8 cellular contexts compared by ENCODE assay signal in the genomic region with DNA sequence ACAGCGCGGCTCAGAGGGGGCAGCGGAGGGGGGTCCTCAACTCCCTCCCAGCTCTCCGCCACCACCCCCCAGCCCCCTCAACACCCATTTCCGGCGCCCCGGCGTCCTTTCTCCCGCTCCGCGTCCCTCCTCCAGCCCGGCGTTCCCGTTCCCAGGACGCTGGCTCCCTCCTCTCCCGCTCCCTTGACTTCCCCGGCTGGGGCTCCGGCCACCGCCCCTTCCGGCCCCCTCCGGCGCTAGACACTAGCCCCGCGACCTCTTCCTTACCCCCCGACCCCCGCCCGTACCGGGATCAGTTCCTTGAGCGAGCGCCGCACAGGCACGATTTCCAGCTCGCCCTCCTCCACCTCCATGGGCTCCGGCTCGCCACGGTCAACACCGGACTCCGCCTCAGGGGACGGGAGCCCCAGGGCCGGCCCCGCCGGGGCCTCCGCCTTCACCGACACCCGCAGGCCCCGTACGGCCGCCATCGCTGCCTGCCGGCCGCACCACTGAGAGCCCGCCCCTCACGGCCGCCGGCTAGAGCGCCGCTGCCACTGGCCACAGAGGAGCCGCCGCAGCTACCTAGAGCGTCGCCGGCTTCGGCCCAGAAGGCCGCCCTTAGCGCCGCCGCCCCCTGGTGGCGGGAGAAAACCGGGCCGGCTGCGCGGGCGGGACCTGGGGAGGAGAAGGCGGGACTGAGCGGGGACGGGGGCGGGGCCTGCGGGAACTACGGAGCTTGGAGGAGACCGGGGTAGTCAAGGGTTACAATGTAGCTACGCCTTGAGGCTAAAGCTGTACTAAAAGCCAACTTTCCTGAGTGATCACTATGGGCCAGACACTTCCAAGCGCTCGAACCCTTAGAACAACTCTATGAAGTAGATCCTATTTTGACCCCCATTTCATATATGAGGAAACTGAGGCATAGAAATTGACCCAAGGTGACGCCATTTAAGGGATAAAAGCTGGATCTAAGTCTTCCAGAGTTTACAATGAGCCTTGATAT. TPM values are rescaled to one million over a fixed set of nuclear protein-coding genes. Genes with fewer than 3 reads are reported as not detected.
DNase-seq lines count a peak whose midpoint lies in the region; TF ChIP-seq lines count a peak whose summit lies in the region.

A gene with protein sequence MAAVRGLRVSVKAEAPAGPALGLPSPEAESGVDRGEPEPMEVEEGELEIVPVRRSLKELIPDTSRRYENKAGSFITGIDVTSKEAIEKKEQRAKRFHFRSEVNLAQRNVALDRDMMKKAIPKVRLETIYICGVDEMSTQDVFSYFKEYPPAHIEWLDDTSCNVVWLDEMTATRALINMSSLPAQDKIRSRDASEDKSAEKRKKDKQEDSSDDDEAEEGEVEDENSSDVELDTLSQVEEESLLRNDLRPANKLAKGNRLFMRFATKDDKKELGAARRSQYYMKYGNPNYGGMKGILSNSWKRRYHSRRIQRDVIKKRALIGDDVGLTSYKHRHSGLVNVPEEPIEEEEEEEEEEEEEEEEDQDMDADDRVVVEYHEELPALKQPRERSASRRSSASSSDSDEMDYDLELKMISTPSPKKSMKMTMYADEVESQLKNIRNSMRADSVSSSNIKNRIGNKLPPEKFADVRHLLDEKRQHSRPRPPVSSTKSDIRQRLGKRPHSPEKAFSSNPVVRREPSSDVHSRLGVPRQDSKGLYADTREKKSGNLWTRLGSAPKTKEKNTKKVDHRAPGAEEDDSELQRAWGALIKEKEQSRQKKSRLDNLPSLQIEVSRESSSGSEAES (minus strand): TSS at position 493 of the 985 bp plus-strand sequence. CDS start 23 bp downstream, at position 470.

- H3K27me3 Mint-ChIP-seq in activated naive CD4-positive, alpha-beta T cell treated with anti-CD3 and anti-CD28 coated beads, Interleukin-2, amount 10 ng/mL, durations not matched to agents 7 days and 5 days, result peaks cover 40% of the 10 kb centered on the region

- H3K79me2 ChIP-seq in SK-N-SH (ENCODE audit: insufficient read depth), result peaks cover 47% of the 10 kb centered on the region

- H3K27ac ChIP-seq in SK-N-SH (ENCODE audit: low read depth in 2 of 2, low read length in 1 of 2), result peak within 1 kb of the TSS; percentile 83 to 89
- H3K27ac ChIP-seq in suprapubic skin, result peak within 1 kb of the TSS; percentile 89

- H3K36me3 ChIP-seq in SK-N-SH (replicated peaks in 1 of 2; ENCODE audit: control insufficient read depth in 1 of 2, insufficient read depth in 2 of 2, low read length in 1 of 2) (peaks cover 18% of the 10 kb centered on the region in 2 experiments), suprapubic skin (peaks cover 20% of the 10 kb centered on the region)

- peak within 1 kb of the TSS; percentile 97 for H3K4me2 ChIP-seq in SK-N-SH

- peak within 1 kb of the TSS; percentile 86 for H3K4me3 ChIP-seq in HFF-Myc (replicated peaks; ENCODE audit: low read depth, low read length)
- peak within 1 kb of the TSS; percentile 85 to 96 for H3K4me3 ChIP-seq in SK-N-SH (ENCODE audit: low read depth in 2 of 2, low read length in 1 of 2)
- peak within 1 kb of the TSS; percentile 80 for H3K4me3 ChIP-seq in suprapubic skin

- H3K9me2 ChIP-seq in SK-N-SH, result no peaks in the 10 kb centered on the region

- peak within 1 kb of the TSS; percentile 89 for H2AFZ ChIP-seq in SK-N-SH (ENCODE audit: low read depth)

- H3K9me3 ChIP-seq in SK-N-SH (no peaks in the 10 kb centered on the region), suprapubic skin (no peaks in the 10 kb centered on the region)

- H3F3A ChIP-seq in SK-N-SH (replicated peaks; ENCODE audit: insufficient read depth), result no peaks in the 10 kb centered on the region

- WGBS in SK-N-SH (ENCODE audit: low lambda C conversion rate), result under 1% methylated on average over 50 of the region's 84 CpGs
- 3% methylated on average over 36 of the region's 84 CpGs for WGBS in suprapubic skin

- H3K9me3 Mint-ChIP-seq in activated naive CD4-positive, alpha-beta T cell treated with anti-CD3 and anti-CD28 coated beads, Interleukin-2, amount 10 ng/mL, durations not matched to agents 7 days and 5 days, result no peaks in the 10 kb centered on the region

- CTCF ChIA-PET in GM10248 (lab: Yijun Ruan, JAX) (interaction anchor here (0.6 to 6.9 kb wide), 42 partner anchors 8 to 1464 kb away, joined by 3 to 107 read pairs (median 5); partner anchors contain the start of genes CAMKK1, CTNS, EMC6 and SHPK), SK-N-SH (lab: Yijun Ruan, JAX) (interaction anchor here (0.7 to 9.7 kb wide), 30 partner anchors 8 to 205 kb away, joined by 3 to 74 read pairs (median 4); partner anchors contain the start of genes CAMKK1 and ITGAE)
- CTCF ChIA-PET in activated naive CD4-positive, alpha-beta T cell treated with anti-CD3 and anti-CD28 coated beads, Interleukin-2, amount 10 ng/mL, durations not matched to agents 7 days and 5 days (lab: Charles Lee), result interaction anchor here (0.9 to 7.7 kb wide), 19 partner anchors 8 to 231 kb away, joined by 3 to 114 read pairs (median 4); no protein-coding TSS in a partner anchor

- H3K9ac ChIP-seq in SK-N-SH, result peak within 1 kb of the TSS; percentile 94

- DNase-seq in GM10248 (ENCODE audit: extremely low spot score) (peak; percentile 98), HFF-Myc (ENCODE audit: extremely low read depth, low read depth) (peak; percentile 53), MV-4-11 (lab: John Stamatoyannopoulos, UW) (peak; percentile 89), SK-N-SH (peak; percentile 98), germinal center (ENCODE audit: low spot score) (peak; percentile 96), occipital lobe (lab: John Stamatoyannopoulos, UW) (peak; percentile 91), suprapubic skin (ENCODE audit: low spot score in 2 of 2) (peak; percentile 90 to 92)
- peak; percentile 89 for DNase-seq in activated naive CD4-positive, alpha-beta T cell treated with anti-CD3 and anti-CD28 coated beads, Interleukin-2, amount 10 ng/mL, durations not matched to agents 7 days and 5 days

- H3K27me3 ChIP-seq in SK-N-SH (ENCODE audit: insufficient read depth) (no peaks in the 10 kb centered on the region), suprapubic skin (no peaks in the 10 kb centered on the region)

- TF ChIP-seq CTCF in GM10248 (IDR thresholded peaks at IDR 0.05; ENCODE audit: control extremely low read depth, extremely low read depth, low read depth, missing control alignments), result peak; percentile 94
- peak; percentile 91 for TF ChIP-seq CTCF in HFF-Myc (IDR thresholded peaks at IDR 0.05; ENCODE audit: low read depth, low read length, missing control alignments)
- TF ChIP-seq CTCF in SK-N-SH (IDR thresholded peaks at IDR 0.05), result peak; percentile 81
- TF ChIP-seq CTCF in suprapubic skin (IDR thresholded peaks at IDR 0.05), result peak; percentile 95 to 99

- peaks cover 3 to 9% of the 10 kb centered on the region in 2 experiments; a peak in 3 of 4 replicates for H3K4me1 ChIP-seq in SK-N-SH (ENCODE audit: control insufficient read depth in 1 of 2, insufficient read depth in 2 of 2, low read depth in 1 of 2, low read length in 1 of 2)
- peaks cover 24% of the 10 kb centered on the region for H3K4me1 ChIP-seq in suprapubic skin

- peaks cover 26% of the 10 kb centered on the region for H3K4me1 Mint-ChIP-seq in activated naive CD4-positive, alpha-beta T cell treated with anti-CD3 and anti-CD28 coated beads, Interleukin-2, amount 10 ng/mL, durations not matched to agents 7 days and 5 days

- TF ChIP-seq POLR2A in suprapubic skin (IDR thresholded peaks at IDR 0.05), result peak; percentile 59 to 73

- H4K20me1 ChIP-seq in SK-N-SH (ENCODE audit: insufficient read depth), result peaks cover 26% of the 10 kb centered on the region

- TF ChIP-seq EP300 in SK-N-SH (IDR thresholded peaks at IDR 0.05; ENCODE audit: borderline replicate concordance in 1 of 2, low read depth in 1 of 2, low read length in 1 of 2), result peak in 1 of 2 experiments; percentile 44; a peak in 1 of 4 replicates
- no peak for TF ChIP-seq EP300 in suprapubic skin (IDR thresholded peaks at IDR 0.05)

- H3K27ac Mint-ChIP-seq in activated naive CD4-positive, alpha-beta T cell treated with anti-CD3 and anti-CD28 coated beads, Interleukin-2, amount 10 ng/mL, durations not matched to agents 7 days and 5 days, result peak within 1 kb of the TSS; percentile 91

- peak within 1 kb of the TSS; percentile 95 for H3K4me3 Mint-ChIP-seq in activated naive CD4-positive, alpha-beta T cell treated with anti-CD3 and anti-CD28 coated beads, Interleukin-2, amount 10 ng/mL, durations not matched to agents 7 days and 5 days

- TF ChIP-seq RAD21 in SK-N-SH (IDR thresholded peaks at IDR 0.05; ENCODE audit: low read length), result no peak

- POLR2A ChIA-PET in GM10248 (lab: Yijun Ruan, JAX), result interaction anchor here (0.7 to 1.5 kb wide), 5 partner anchors 11 to 210 kb away, joined by 3 to 6 read pairs (median 3); partner anchors contain the start of genes CTNS and SHPK
- POLR2A ChIA-PET in SK-N-SH (lab: Yijun Ruan, JAX), result interaction anchor here (0.7 to 1.0 kb wide), 6 partner anchors 12 to 297 kb away, joined by 3 to 5 read pairs (median 4); partner anchors contain the start of genes CYB5D2, HASPIN and ZZEF1

- H3K36me3 Mint-ChIP-seq in activated naive CD4-positive, alpha-beta T cell treated with anti-CD3 and anti-CD28 coated beads, Interleukin-2, amount 10 ng/mL, durations not matched to agents 7 days and 5 days, result peaks cover 23% of the 10 kb centered on the region

TF ChIP-seq in SK-N-SH, 30 proteins besides CTCF, POLR2A, EP300 and RAD21 (continues in another document):
- TF ChIP-seq EZH2phosphoT487 (IDR thresholded peaks at IDR 0.05; ENCODE audit: borderline replicate concordance, low read depth) (no peak), CHD2 (IDR thresholded peaks at IDR 0.05; ENCODE audit: low read length, partially characterized antibody) (peak; percentile 89), SIN3A (IDR thresholded peaks at IDR 0.05; ENCODE audit: borderline replicate concordance, low read depth, low read length) (peak; percentile 96; the same call in 1 of the 2 replicates), POLR2AphosphoS5 (IDR thresholded peaks at IDR 0.05; ENCODE audit: low read depth, low read length) (peak; percentile 93), MEF2A (IDR thresholded peaks at IDR 0.05; ENCODE audit: borderline replicate concordance, low read depth) (no peak), TEAD4 (IDR thresholded peaks at IDR 0.05; ENCODE audit: borderline replicate concordance, insufficient read depth) (0 out of 2 replicates have a peak, but pooled peaks have one; percentile 10)
- TF ChIP-seq, protein P1, sequence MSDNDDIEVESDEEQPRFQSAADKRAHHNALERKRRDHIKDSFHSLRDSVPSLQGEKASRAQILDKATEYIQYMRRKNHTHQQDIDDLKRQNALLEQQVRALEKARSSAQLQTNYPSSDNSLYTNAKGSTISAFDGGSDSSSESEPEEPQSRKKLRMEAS (IDR thresholded peaks at IDR 0.05; ENCODE audit: low read depth), result no peak; the same call in 1 of the 2 replicates

RNA-seq across cellular contexts. Expression of the gene that starts here (rescaled TPM):
- 6.5 and 9.5 TPM in 2 replicates for polyA plus RNA-seq in SK-N-SH (2012; rRNA removed)
- 7.4 and 9.4 TPM in 2 replicates for polyA plus RNA-seq in SK-N-SH (2012; cell fraction: cytosol; rRNA removed)
- 16.2 and 29.3 TPM in 2 replicates for polyA plus RNA-seq in SK-N-SH (2012; cell fraction: nucleus; rRNA removed)
- total RNA-seq in occipital lobe, result 24.5 TPM
- 10 to 100 TPM; 15.4 to 41.8 (median 26.1) TPM for total RNA-seq in suprapubic skin

Comparison
In these comparisons a context has a peak if more than half of its experiments do, and no peak if none do; other contexts are left out.
1. Peak in every context shown above with its lines: DNase-seq, H3K4me3 ChIP-seq and H3K27ac ChIP-seq.